ENCODE assay signal across 8 cellular contexts in the genomic region with DNA sequence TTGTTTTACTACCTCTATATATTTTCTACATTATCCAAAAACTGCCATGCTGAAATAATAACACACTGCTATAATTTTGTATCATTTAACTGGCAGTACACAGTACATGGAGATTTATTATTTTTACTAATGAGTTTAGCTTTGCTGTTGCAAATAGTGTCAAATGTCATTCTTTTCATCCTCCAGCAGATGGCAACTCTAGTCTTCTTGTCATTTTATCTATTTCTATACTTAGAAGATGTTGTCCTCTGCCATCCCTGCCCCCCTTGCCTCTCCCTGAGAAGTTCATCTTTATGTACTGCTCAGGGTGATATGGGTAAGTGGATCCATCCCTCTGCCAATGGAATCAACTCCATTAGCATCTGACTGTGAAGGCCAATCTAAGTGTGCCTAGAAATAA. TPM values are rescaled to one million over a fixed set of nuclear protein-coding genes. Genes with fewer than 3 reads are reported as not detected.
DNase-seq lines count a peak whose midpoint lies in the region; ATAC-seq, FAIRE-seq and TF ChIP-seq lines count a peak whose summit lies in the region.

No MANE protein-coding gene starts in this region.

- H3K4me1 Mint-ChIP-seq in T-cell = no peaks in the 10 kb centered on the region

- no peak overlapping the region for H3K4me3 ChIP-seq in bronchial epithelial cell (ENCODE audit: low read depth, low read length)
- no peak overlapping the region for H3K4me3 ChIP-seq in mesendoderm (ENCODE audit: low read length)

- no peak overlapping the region for H3K23ac ChIP-seq in mesendoderm (ENCODE audit: low read length)

- H3K56ac ChIP-seq in mesendoderm (ENCODE audit: low read length) = no peak overlapping the region

- no peak overlapping the region for H2AK5ac ChIP-seq in mesendoderm (ENCODE audit: low read length)

- H3K36me3 Mint-ChIP-seq in T-cell = no peaks in the 10 kb centered on the region

- FAIRE-seq in bronchial epithelial cell (lab: Jason Lieb, UNC) = no peak

- peaks cover 0 to 1% of the 10 kb centered on the region in 2 donors for H3K27me3 Mint-ChIP-seq in T-cell

- no peak overlapping the region for H2BK15ac ChIP-seq in mesendoderm (replicated peaks; ENCODE audit: low read depth)

- H4K5ac ChIP-seq in mesendoderm (ENCODE audit: low read length) = no peak overlapping the region

- H3K27me3 ChIP-seq in bronchial epithelial cell (ENCODE audit: control insufficient read depth, insufficient read depth, low read length) (no peaks in the 10 kb centered on the region), mesendoderm (ENCODE audit: insufficient read depth, low read length, poor library complexity) (no peaks in the 10 kb centered on the region)

- H4K8ac ChIP-seq in mesendoderm (ENCODE audit: low read depth, low read length) = no peak overlapping the region

- H2BK120ac ChIP-seq in mesendoderm (ENCODE audit: low read depth, low read length) = no peak overlapping the region

- DNase-seq in ELR (ENCODE audit: low read depth) (peak; percentile 42), NCI-H128 (lab: John Stamatoyannopoulos, UW; ENCODE audit: unreplicated experiment) (peak; percentile 10), bronchial epithelial cell (ENCODE audit: low read depth) (peak; percentile 43), mesendoderm (peak; percentile 70), T-cell (no peak), NCI-H187 (lab: John Stamatoyannopoulos, UW) (no peak)

- H3K36me3 ChIP-seq in bronchial epithelial cell (ENCODE audit: control insufficient read depth, insufficient read depth, low read length) = no peaks in the 10 kb centered on the region
- H3K36me3 ChIP-seq in mesendoderm (ENCODE audit: control insufficient read depth, insufficient read depth, low read length) = no peaks in the 10 kb centered on the region

- no peak overlapping the region for H3K4ac ChIP-seq in mesendoderm (ENCODE audit: low read depth, low read length)

- no peak overlapping the region for H3K4me3 Mint-ChIP-seq in T-cell

- H3K18ac ChIP-seq in mesendoderm (ENCODE audit: low read length) = no peak overlapping the region

- H3K4me2 ChIP-seq in mesendoderm (ENCODE audit: low read length) = no peak overlapping the region

- H3K4me1 ChIP-seq in mesendoderm (ENCODE audit: control insufficient read depth, low read depth, low read length) = peaks cover 16% of the 10 kb centered on the region

- no peak overlapping the region for H2BK5ac ChIP-seq in mesendoderm (ENCODE audit: low read length)

- H3K79me1 ChIP-seq in mesendoderm (ENCODE audit: low read length) = no peaks in the 10 kb centered on the region

- CTCF ChIA-PET in T-cell (lab: Charles Lee) = no interaction called here

- no peak overlapping the region for H3K27ac Mint-ChIP-seq in T-cell

- ATAC-seq in HG02885 (IDR thresholded peaks at IDR 0.05; ENCODE audit: poor library complexity, unreplicated experiment) (no peak), T-cell (replicated peaks in 1 of 4) (no peak), GM19395 (IDR thresholded peaks at IDR 0.05; ENCODE audit: unreplicated experiment) (no peak)

- H3K9ac ChIP-seq in mesendoderm (ENCODE audit: low read length) = no peak overlapping the region

- peak; percentile 37 for TF ChIP-seq CTCF in bronchial epithelial cell (IDR thresholded peaks at IDR 0.05; ENCODE audit: insufficient read depth, low read length, severe bottlenecking)

- POLR2A ChIA-PET in T-cell (lab: Charles Lee) = no interaction called here

- H3K79me2 ChIP-seq in mesendoderm (ENCODE audit: control insufficient read depth, insufficient read depth, low read length) = no peaks in the 10 kb centered on the region

- H3K27ac ChIP-seq in mesendoderm (ENCODE audit: low read depth, low read length) = no peak overlapping the region

- peaks cover 0 to 4% (median 3%) of the 10 kb centered on the region in 3 donors for H3K9me3 Mint-ChIP-seq in T-cell

RNA-seq across cellular contexts. Expression of a gene that starts 21.7 kb away (rescaled TPM):
- total RNA-seq in bronchial epithelial cell (not detected in 2 replicates), T-cell (not detected)
- polyA plus RNA-seq in mesendoderm (2013, experiment 1 of 2) = 3.9 TPM
- polyA plus RNA-seq in mesendoderm (2013, experiment 2 of 2) = 4.4 TPM

Comparison
In these comparisons a context has a peak if more than half of its experiments do, and no peak if none do; other contexts are left out.
1. DNase-seq: peak in ELR (single experiment), NCI-H128 (single experiment), bronchial epithelial cell (single experiment) and mesendoderm (single experiment); none in T-cell (0 of 34) and NCI-H187 (0 of 2).